In the genomic region with DNA sequence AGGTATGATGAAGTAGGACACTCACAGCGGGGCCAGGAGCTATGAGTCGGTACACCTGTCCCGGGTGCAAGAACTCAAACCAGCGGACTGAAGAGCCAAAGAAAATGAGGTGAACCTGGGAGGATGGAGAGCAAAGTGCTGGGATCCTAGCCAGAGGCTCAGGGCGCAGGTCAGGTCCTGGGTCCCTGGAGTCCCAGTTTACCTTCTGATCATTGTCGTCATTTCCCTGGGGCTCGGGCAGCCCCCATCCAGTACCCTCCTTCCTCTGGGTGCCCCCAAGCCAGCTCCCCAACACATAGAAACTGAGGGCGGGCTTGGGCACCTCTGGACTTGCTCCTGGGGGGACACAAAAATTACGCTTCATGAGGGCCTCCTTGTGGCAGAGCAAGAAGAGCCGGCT, we compare ENCODE assay signal across 28 cellular contexts.
"Had no signal": no experiment of that assay in that cellular context is flagged by ENCODE, and none has a peak within 500 bp of the region (broad histone marks: within the 10 kb centered on the region; RNA-seq: fewer than 3 reads in every experiment).

No MANE protein-coding gene starts in this region.

- H3K27ac ChIP-seq: brain microvascular endothelial cell, coronary artery, esophagus muscularis mucosa, foreskin keratinocyte, gastrocnemius medialis, heart left ventricle had no signal

- H3K4me3 ChIP-seq: coronary artery, dorsolateral prefrontal cortex, esophagus muscularis mucosa, gastrocnemius medialis, heart left ventricle had no signal

- H3K27ac Mint-ChIP-seq: activated CD4-positive, alpha-beta memory T cell treated with anti-CD3 and anti-CD28 coated beads, Interleukin-2, amount 10 ng/mL, durations not matched to agents 7 days and 5 days; activated CD4-positive, alpha-beta T cell treated with anti-CD3 and anti-CD28 coated beads, Interleukin-2, amount 10 ng/mL, durations not matched to agents 7 days and 5 days; activated naive CD8-positive, alpha-beta T cell; activated T-helper 17 cell treated with anti-CD3 and anti-CD28 coated beads, Interleukin-2, amount 50 U/mL, for 72 hours; dendritic cell treated with granulocyte-macrophage colony-stimulating factor and Interleukin-4, amounts not matched to agents 40 ng/mL and 50 ng/mL, for 4 days had no signal

- H3K27me3 ChIP-seq: brain microvascular endothelial cell, dorsolateral prefrontal cortex, esophagus muscularis mucosa, foreskin keratinocyte, gastrocnemius medialis, heart left ventricle had no signal

- H3K27me3 Mint-ChIP-seq: activated CD4-positive, alpha-beta memory T cell treated with anti-CD3 and anti-CD28 coated beads, Interleukin-2, amount 10 ng/mL, durations not matched to agents 7 days and 5 days; activated CD4-positive, alpha-beta T cell treated with anti-CD3 and anti-CD28 coated beads, Interleukin-2, amount 10 ng/mL, durations not matched to agents 7 days and 5 days; activated naive CD8-positive, alpha-beta T cell; activated T-helper 17 cell treated with anti-CD3 and anti-CD28 coated beads, Interleukin-2, amount 50 U/mL, for 72 hours; dendritic cell treated with granulocyte-macrophage colony-stimulating factor and Interleukin-4, amounts not matched to agents 40 ng/mL and 50 ng/mL, for 4 days had no signal

- H3K4me3 Mint-ChIP-seq: activated CD4-positive, alpha-beta memory T cell treated with anti-CD3 and anti-CD28 coated beads, Interleukin-2, amount 10 ng/mL, durations not matched to agents 7 days and 5 days; activated CD4-positive, alpha-beta T cell treated with anti-CD3 and anti-CD28 coated beads, Interleukin-2, amount 10 ng/mL, durations not matched to agents 7 days and 5 days; activated naive CD8-positive, alpha-beta T cell; activated T-cell treated with anti-CD3 and anti-CD28 coated beads, Interleukin-2, amount 50 U/mL, for 4 hours; activated T-helper 17 cell treated with anti-CD3 and anti-CD28 coated beads, Interleukin-2, amount 50 U/mL, for 72 hours; central memory CD8-positive, alpha-beta T cell; dendritic cell treated with granulocyte-macrophage colony-stimulating factor and Interleukin-4, amounts not matched to agents 40 ng/mL and 50 ng/mL, for 4 days had no signal

- H3K9me3 ChIP-seq: esophagus muscularis mucosa, gastrocnemius medialis, heart left ventricle had no signal

- H3K4me1 ChIP-seq: foreskin keratinocyte, gastrocnemius medialis had no signal

- DNase-seq: activated CD4-positive, alpha-beta memory T cell treated with anti-CD3 and anti-CD28 coated beads, Interleukin-2, amount 10 ng/mL, durations not matched to agents 7 days and 5 days; activated CD4-positive, alpha-beta T cell treated with anti-CD3 and anti-CD28 coated beads for 1 hour; activated CD4-positive, alpha-beta T cell treated with anti-CD3 and anti-CD28 coated beads for 4 hours; activated CD4-positive, alpha-beta T cell treated with anti-CD3 and anti-CD28 coated beads, Interleukin-2, amount 10 ng/mL, durations not matched to agents 7 days and 5 days; activated CD4-positive, alpha-beta T cell treated with anti-CD3 and anti-CD28 coated beads, Interleukin-2, amount 50 U/mL, for 4 hours; activated CD4-positive, CD25-positive, alpha-beta regulatory T cell; activated CD8-positive, alpha-beta memory T cell treated with anti-CD3 and anti-CD28 coated beads for 24 hours; activated effector memory CD4-positive, alpha-beta T cell treated with Interleukin-2 at 50 U/mL for 16 hours; activated gamma-delta T cell treated with Interleukin-2 at 50 U/mL for 16 hours; activated naive CD4-positive, alpha-beta T cell treated with anti-CD3 and anti-CD28 coated beads, Interleukin-2, amount 50 U/mL, for 16 hours; activated naive CD4-positive, alpha-beta T cell treated with Interleukin-2 at 50 U/mL for 16 hours; activated T-cell treated with anti-CD3 and anti-CD28 coated beads, Interleukin-2, amount 50 U/mL, for 4 hours; amniotic stem cell; brain microvascular endothelial cell; dorsolateral prefrontal cortex; effector memory CD4-positive, alpha-beta T cell; erythroblast; foreskin keratinocyte; gastrocnemius medialis; glutamatergic neuron; heart left ventricle; T-helper 2 cell had no signal

- ATAC-seq: activated T-cell treated with anti-CD3 and anti-CD28 coated beads, Interleukin-2, amount 50 U/mL, for 4 hours; activated T-helper 17 cell treated with anti-CD3 and anti-CD28 coated beads, Interleukin-2, amount 50 U/mL, for 72 hours; foreskin keratinocyte; gastrocnemius medialis; heart left ventricle had no signal

- H3K9me3 Mint-ChIP-seq: activated CD4-positive, alpha-beta memory T cell treated with anti-CD3 and anti-CD28 coated beads, Interleukin-2, amount 10 ng/mL, durations not matched to agents 7 days and 5 days; activated CD4-positive, alpha-beta T cell treated with anti-CD3 and anti-CD28 coated beads, Interleukin-2, amount 10 ng/mL, durations not matched to agents 7 days and 5 days; activated T-cell treated with anti-CD3 and anti-CD28 coated beads, Interleukin-2, amount 50 U/mL, for 4 hours; activated T-helper 17 cell treated with anti-CD3 and anti-CD28 coated beads, Interleukin-2, amount 50 U/mL, for 72 hours; dendritic cell treated with granulocyte-macrophage colony-stimulating factor and Interleukin-4, amounts not matched to agents 40 ng/mL and 50 ng/mL, for 4 days had no signal
